19 cellular contexts compared by ENCODE assay signal in genomic region chr1:100380635-100381034, GRCh38.
"Had no signal": no experiment of that assay in that cellular context is flagged by ENCODE, and none has a peak within 500 bp of the region (broad histone marks: within the 10 kb centered on the region; RNA-seq: fewer than 3 reads in every experiment).

No MANE protein-coding gene starts in this region.

- H3K27ac Mint-ChIP-seq: activated B cell treated with CpG ODN at 0.5 μM for 24 hours; activated CD8-positive, alpha-beta T cell treated with anti-CD3 and anti-CD28 coated beads for 36 hours; activated naive CD4-positive, alpha-beta T cell treated with anti-CD3 and anti-CD28 coated beads, Interleukin-2, amount 10 ng/mL, durations not matched to agents 7 days and 5 days; mesothelial cell of epicardium; stimulated activated naive B cell treated with anti-CD40 and anti-IgM and Interleukin-4, amounts not matched to agents 10 μg/mL and 1 μg/mL and 100 μg/mL, for 72 hours had no signal

- H3K9me3 Mint-ChIP-seq: activated B cell treated with CpG ODN at 0.5 μM for 24 hours; activated naive CD4-positive, alpha-beta T cell treated with anti-CD3 and anti-CD28 coated beads, Interleukin-2, amount 10 ng/mL, durations not matched to agents 7 days and 5 days; mesothelial cell of epicardium; naive B cell; stimulated activated naive B cell treated with anti-CD40 and anti-IgM and Interleukin-4, amounts not matched to agents 10 μg/mL and 1 μg/mL and 100 μg/mL, for 72 hours had no signal

- H3K4me1 ChIP-seq: adrenal gland, pancreas had no signal

- H3K27me3 Mint-ChIP-seq: activated B cell treated with CpG ODN at 0.5 μM for 24 hours; activated CD8-positive, alpha-beta T cell treated with anti-CD3 and anti-CD28 coated beads for 36 hours; activated naive CD4-positive, alpha-beta T cell treated with anti-CD3 and anti-CD28 coated beads, Interleukin-2, amount 10 ng/mL, durations not matched to agents 7 days and 5 days; naive B cell; stimulated activated naive B cell treated with anti-CD40 and anti-IgM and Interleukin-4, amounts not matched to agents 10 μg/mL and 1 μg/mL and 100 μg/mL, for 72 hours had no signal

- H3K36me3 ChIP-seq: esophagus muscularis mucosa, lower lobe of right lung, pancreas had no signal

- H3K27ac ChIP-seq: adrenal gland, esophagus muscularis mucosa, heart right ventricle, lower lobe of right lung, neutrophil, pancreas, spleen had no signal

- H3K4me3 Mint-ChIP-seq: activated B cell treated with CpG ODN at 0.5 μM for 24 hours; activated CD8-positive, alpha-beta T cell treated with anti-CD3 and anti-CD28 coated beads for 36 hours; activated naive CD4-positive, alpha-beta T cell treated with anti-CD3 and anti-CD28 coated beads, Interleukin-2, amount 10 ng/mL, durations not matched to agents 7 days and 5 days; mesothelial cell of epicardium; stimulated activated naive B cell treated with anti-CD40 and anti-IgM and Interleukin-4, amounts not matched to agents 10 μg/mL and 1 μg/mL and 100 μg/mL, for 72 hours had no signal

- H3K9me3 ChIP-seq: adrenal gland, esophagus muscularis mucosa, heart right ventricle, lower lobe of right lung, neutrophil, pancreas, spleen had no signal

- DNase-seq: activated B cell treated with CpG ODN at 0.5 μM for 24 hours; activated CD4-positive, alpha-beta T cell treated with anti-CD3 and anti-CD28 coated beads for 4 hours; activated CD8-positive, alpha-beta T cell treated with anti-CD3 and anti-CD28 coated beads for 36 hours; activated naive CD4-positive, alpha-beta T cell treated with anti-CD3 and anti-CD28 coated beads, Interleukin-2, amount 10 ng/mL, durations not matched to agents 7 days and 5 days; activated T-cell treated with anti-CD3 and anti-CD28 coated beads, Interleukin-2, amount 50 U/mL, for 1 hour; adrenal gland; effector CD4-positive, alpha-beta T cell; heart right ventricle; left cardiac atrium; lower lobe of right lung; naive B cell; pancreas; spleen; stimulated activated CD4-positive, alpha-beta T cell treated with anti-CD3 and anti-CD28 coated beads, Interleukin-4, amount 100 ng/mL, for 4 hours; stimulated activated naive B cell treated with anti-CD40 and anti-IgM and Interleukin-4, amounts not matched to agents 10 μg/mL and 1 μg/mL and 100 μg/mL, for 72 hours had no signal

- H3K4me3 ChIP-seq: adrenal gland, esophagus muscularis mucosa, heart right ventricle, lower lobe of right lung, pancreas, spleen had no signal

- ATAC-seq: activated CD8-positive, alpha-beta T cell treated with anti-CD3 and anti-CD28 coated beads for 36 hours; heart right ventricle; left cardiac atrium; lower lobe of right lung; pancreas; sciatic nerve; stimulated activated naive B cell treated with anti-CD40 and anti-IgM and Interleukin-4, amounts not matched to agents 10 μg/mL and 1 μg/mL and 100 μg/mL, for 72 hours had no signal

- H3K27me3 ChIP-seq: adrenal gland, esophagus muscularis mucosa, heart right ventricle, neutrophil, pancreas, spleen had no signal
